ENCODE assay signal across 1 cellular context in genomic region chr16:85187886-85188285, GRCh38.
TF ChIP-seq lines count a peak whose summit lies in the region.

No MANE protein-coding gene starts in this region.

TF ChIP-seq in HepG2, 621 proteins besides CTCF, POLR2A, EP300 and RAD21:
- TF ChIP-seq IRF9 (CRISPR knock-in tag; IDR thresholded peaks at IDR 0.05; ENCODE audit: borderline replicate concordance) = 0 out of 2 replicates have a peak, but pooled peaks have one; percentile 29
- TF ChIP-seq DNMT1 (CRISPR knock-in tag; IDR thresholded peaks at IDR 0.05) = 0 out of 2 replicates have a peak, but pooled peaks have one; percentile 34
- peak; percentile 16; the same call in 1 of the 2 replicates for TF ChIP-seq ZNF687 (CRISPR knock-in tag; IDR thresholded peaks at IDR 0.05)
- TF ChIP-seq NFE2L2 (IDR thresholded peaks at IDR 0.05; ENCODE audit: low read length) = no peak
- TF ChIP-seq HOXA7 (CRISPR knock-in tag; IDR thresholded peaks at IDR 0.05) = no peak
TF ChIP-seq in HepG2: peak in this region for 3.
